16 cellular contexts compared by ENCODE assay signal in the genomic region with DNA sequence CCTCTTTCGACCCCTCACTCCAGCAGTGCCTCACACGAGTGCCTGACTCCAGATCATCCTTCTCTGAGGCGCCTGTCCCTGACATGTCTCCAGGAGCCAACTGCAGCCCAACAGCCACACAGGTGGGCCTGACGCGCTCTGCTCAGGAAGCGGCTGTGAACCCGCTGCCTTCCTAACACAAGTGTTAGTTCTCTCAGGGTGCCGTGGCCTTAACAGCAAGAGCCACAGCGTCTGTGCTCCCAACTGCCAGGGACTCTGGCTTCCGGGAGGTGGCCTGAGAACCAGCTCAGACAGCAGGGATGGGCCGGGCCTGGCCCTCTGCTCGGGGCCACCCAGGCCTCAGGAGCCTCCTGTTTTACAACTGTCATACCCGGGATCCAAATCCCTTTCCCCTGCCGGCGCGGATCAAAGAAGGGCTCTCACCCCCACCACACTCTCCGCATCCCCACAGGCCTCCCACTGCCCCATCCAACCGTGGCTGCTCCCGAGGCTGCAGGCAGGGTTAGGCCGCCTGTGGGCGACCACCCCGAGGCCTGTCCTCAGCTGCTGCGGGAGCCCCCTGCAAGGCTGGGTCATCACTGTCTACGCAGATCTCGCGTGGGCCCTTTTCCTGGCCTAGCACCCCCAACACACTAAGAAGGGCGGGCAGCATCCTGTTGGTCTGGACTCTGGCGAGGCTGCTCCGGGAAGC.
DNase-seq lines count a peak whose midpoint lies in the region; ATAC-seq, FAIRE-seq and TF ChIP-seq lines count a peak whose summit lies in the region.
"Had no signal": no experiment of that assay in that cellular context is flagged by ENCODE, and none has a peak within 500 bp of the region (broad histone marks: within the 10 kb centered on the region; RNA-seq: fewer than 3 reads in every experiment).

No MANE protein-coding gene starts in this region.

- no peaks in the 10 kb centered on the region for H3K4me1 ChIP-seq in upper lobe of right lung
- H3K4me1 ChIP-seq: Caco-2 had no signal

- TF ChIP-seq POLR2A in GM12891 (IDR thresholded peaks at IDR 0.05; ENCODE audit: low read depth, low read length), result no peak

- intact Hi-C loops in activated CD4-positive, alpha-beta T cell treated with anti-CD3 and anti-CD28 coated beads, Interleukin-2, amount 10 ng/mL, durations not matched to agents 24 days and 14 days (cut with micrococcal nuclease), result no loop called here
- intact Hi-C loops in upper lobe of right lung (cut with DNase I), result loop anchor here (10.0 kb wide), 1 partner anchor 303 kb away; no protein-coding TSS in a partner anchor

- DNase-seq in activated CD4-positive, alpha-beta T cell treated with anti-CD3 and anti-CD28 coated beads, Interleukin-2, amount 10 ng/mL, durations not matched to agents 24 days and 14 days, result peak; percentile 55
- DNase-seq in activated CD4-positive, alpha-beta T cell treated with anti-CD3 and anti-CD28 coated beads, Interleukin-2, amount 50 U/mL, for 4 hours, result no peak
- DNase-seq in Jurkat, Clone E6-1 (ENCODE audit: low read depth, low spot score), result peak; percentile 9
- DNase-seq in upper lobe of right lung (no peak), GM12891 (ENCODE audit: insufficient read length, low spot score) (no peak), kidney tubule cell (ENCODE audit: low spot score) (no peak)
- DNase-seq in activated naive CD4-positive, alpha-beta T cell (lab: John Stamatoyannopoulos, UW), result no peak
- DNase-seq: Caco-2, HCEC 1CT, NCI-H1417 treated with DMSO at 0.1 percent for 48 hours, NCI-H2029, SHP77 treated with DMSO at 0.1 percent for 48 hours had no signal

- H3K4me1 Mint-ChIP-seq in activated CD4-positive, alpha-beta T cell treated with anti-CD3 and anti-CD28 coated beads, Interleukin-2, amount 10 ng/mL, durations not matched to agents 24 days and 14 days, result peaks cover 8% of the 10 kb centered on the region
- peaks cover 30% of the 10 kb centered on the region for H3K4me1 Mint-ChIP-seq in nephron

- no peak for FAIRE-seq in GM12891 (lab: Jason Lieb, UNC)
- FAIRE-seq: A204.1, GM12878 had no signal

- no peaks in the 10 kb centered on the region for H3K36me3 Mint-ChIP-seq in activated CD4-positive, alpha-beta T cell treated with anti-CD3 and anti-CD28 coated beads, Interleukin-2, amount 10 ng/mL, durations not matched to agents 24 days and 14 days (ENCODE audit: low read depth)
- peaks cover 3% of the 10 kb centered on the region for H3K36me3 Mint-ChIP-seq in nephron (ENCODE audit: low read depth)
- H3K36me3 Mint-ChIP-seq: CD14-positive monocyte had no signal

- H3K9me3 Mint-ChIP-seq in activated CD4-positive, alpha-beta T cell treated with anti-CD3 and anti-CD28 coated beads, Interleukin-2, amount 10 ng/mL, durations not matched to agents 24 days and 14 days, result no peaks in the 10 kb centered on the region
- H3K9me3 Mint-ChIP-seq in nephron, result no peaks in the 10 kb centered on the region

- no peak overlapping the region for H3K4me3 ChIP-seq in Jurkat, Clone E6-1 (ENCODE audit: low read length)
- no peak overlapping the region for H3K4me3 ChIP-seq in upper lobe of right lung
- H3K4me3 ChIP-seq: GM12878 had no signal

- H3K27me3 ChIP-seq in upper lobe of right lung, result no peaks in the 10 kb centered on the region

- TF ChIP-seq CTCF in nephron (IDR thresholded peaks at IDR 0.05; ENCODE audit: unreplicated experiment in 3 of 3) (no peak), upper lobe of right lung (IDR thresholded peaks at IDR 0.05) (no peak)

- no peaks in the 10 kb centered on the region for H3K9me3 ChIP-seq in upper lobe of right lung
- H3K9me3 ChIP-seq: Caco-2 had no signal

- H3K27ac Mint-ChIP-seq in activated CD4-positive, alpha-beta T cell treated with anti-CD3 and anti-CD28 coated beads, Interleukin-2, amount 10 ng/mL, durations not matched to agents 24 days and 14 days, result peak overlapping the region; percentile 37
- H3K27ac Mint-ChIP-seq in nephron, result peak overlapping the region; percentile 76 to 94 (median 90)
- H3K27ac Mint-ChIP-seq: CD14-positive monocyte had no signal

- ATAC-seq in upper lobe of right lung, result peak; percentile 7
- ATAC-seq: GM12878 had no signal

- H3K36me3 ChIP-seq in upper lobe of right lung, result no peaks in the 10 kb centered on the region

- H3K4me3 Mint-ChIP-seq in activated CD4-positive, alpha-beta T cell treated with anti-CD3 and anti-CD28 coated beads, Interleukin-2, amount 10 ng/mL, durations not matched to agents 24 days and 14 days, result no peak overlapping the region
- H3K4me3 Mint-ChIP-seq in nephron, result no peak overlapping the region
- H3K4me3 Mint-ChIP-seq: CD14-positive monocyte had no signal

- H3K27me3 Mint-ChIP-seq in activated CD4-positive, alpha-beta T cell treated with anti-CD3 and anti-CD28 coated beads, Interleukin-2, amount 10 ng/mL, durations not matched to agents 24 days and 14 days, result peaks cover 27% of the 10 kb centered on the region
- peaks cover 11% of the 10 kb centered on the region for H3K27me3 Mint-ChIP-seq in nephron (ENCODE audit: low read depth)

- no peak overlapping the region for H3K27ac ChIP-seq in upper lobe of right lung

TF ChIP-seq in GM12891, 5 proteins besides CTCF, POLR2A, EP300 and RAD21:
- no peak for TF ChIP-seq PAX5 (IDR thresholded peaks at IDR 0.05; ENCODE audit: insufficient read depth, low read length, severe bottlenecking)
- TF ChIP-seq POU2F2 (IDR thresholded peaks at IDR 0.05; ENCODE audit: low read depth, low read length), result no peak
- TF ChIP-seq POLR2AphosphoS5 (IDR thresholded peaks at IDR 0.05; ENCODE audit: low read depth, low read length), result no peak
- TF ChIP-seq TAF1 (IDR thresholded peaks at IDR 0.05; ENCODE audit: low read depth, low read length), result no peak
- TF ChIP-seq SPI1 (IDR thresholded peaks at IDR 0.05; ENCODE audit: low read depth, low read length), result no peak
TF ChIP-seq in GM12891: peak in this region for 0.

Comparison
In these comparisons a context has a peak if more than half of its experiments do, and no peak if none do; other contexts are left out.
1. DNase-seq: peak in activated CD4-positive, alpha-beta T cell treated with anti-CD3 and anti-CD28 coated beads, Interleukin-2, amount 10 ng/mL, durations not matched to agents 24 days and 14 days (single experiment) and Jurkat, Clone E6-1 (single experiment); none in activated CD4-positive, alpha-beta T cell treated with anti-CD3 and anti-CD28 coated beads, Interleukin-2, amount 50 U/mL, for 4 hours (0 of 2), upper lobe of right lung (single experiment), activated naive CD4-positive, alpha-beta T cell (0 of 4), GM12891 (single experiment) and kidney tubule cell (single experiment).